ENCODE assay signal across 1 cellular context in genomic region chr7:13880789-13881188, GRCh38.
A peak's percentile ranks its signal among the peaks of the same experiment; 100 is the strongest.
TF ChIP-seq lines count a peak whose summit lies in the region.

No MANE protein-coding gene starts in this region.

TF ChIP-seq in SK-N-SH, 30 proteins besides CTCF, POLR2A, EP300 and RAD21 (continued from another document):
- no peak for TF ChIP-seq ZBTB33 (IDR thresholded peaks at IDR 0.05; ENCODE audit: borderline replicate concordance, low read depth)
- TF ChIP-seq USF1 (IDR thresholded peaks at IDR 0.05; ENCODE audit: borderline replicate concordance, low read depth) = no peak
- peak; percentile 76; the same call in 1 of the 2 replicates for TF ChIP-seq MEF2A (IDR thresholded peaks at IDR 0.05; ENCODE audit: borderline replicate concordance, low read depth)
- TF ChIP-seq USF2 (IDR thresholded peaks at IDR 0.05; ENCODE audit: borderline replicate concordance, low read depth, low read length) = no peak
- peak; percentile 97 for TF ChIP-seq NFIC (IDR thresholded peaks at IDR 0.05; ENCODE audit: borderline replicate concordance)
- peak; percentile 64; the same call in 1 of the 2 replicates for TF ChIP-seq POLR2AphosphoS5 (IDR thresholded peaks at IDR 0.05; ENCODE audit: low read depth, low read length)
- TF ChIP-seq TEAD4 (IDR thresholded peaks at IDR 0.05; ENCODE audit: borderline replicate concordance, insufficient read depth) = peak; percentile 87
- TF ChIP-seq JUND (IDR thresholded peaks at IDR 0.05) = peak; percentile 93
- peak; percentile 96 for TF ChIP-seq PBX3 (IDR thresholded peaks at IDR 0.05)
